In the genomic region with DNA sequence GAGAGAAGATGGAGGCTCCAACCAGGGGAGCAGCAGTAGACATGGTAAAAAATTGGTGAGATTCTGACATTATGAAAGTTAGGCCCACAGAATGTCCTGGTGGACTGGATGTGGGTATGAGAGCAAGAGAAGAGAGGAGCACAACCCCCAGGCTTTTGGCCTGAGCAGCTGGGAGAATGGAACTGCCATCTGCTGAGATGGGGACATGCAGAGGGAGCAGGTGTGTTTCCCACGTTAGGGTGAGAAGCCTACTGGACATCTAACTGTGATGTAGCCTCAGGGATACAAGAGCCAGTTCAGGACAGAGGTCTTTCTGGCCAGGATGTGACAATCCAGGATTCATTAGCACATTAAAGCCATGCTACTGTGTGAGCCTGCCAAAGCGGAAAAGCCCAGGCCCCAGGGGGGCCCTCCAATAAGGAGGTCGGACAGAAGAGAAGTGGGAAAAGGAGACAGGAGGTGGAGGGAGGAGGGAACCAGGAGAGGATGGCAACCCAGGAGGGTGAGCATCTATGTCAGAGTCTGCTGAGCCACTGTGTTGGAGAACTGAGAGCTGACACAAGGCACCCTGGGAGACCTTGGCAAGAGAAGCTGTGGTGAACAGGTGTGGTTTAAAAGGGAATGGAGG, we compare ENCODE assay signal across 13 cellular contexts. TPM values are rescaled to one million over a fixed set of nuclear protein-coding genes. Genes with fewer than 3 reads are reported as not detected.
DNase-seq lines count a peak whose midpoint lies in the region; ATAC-seq and TF ChIP-seq lines count a peak whose summit lies in the region.
"Had no signal": no experiment of that assay in that cellular context is flagged by ENCODE, and none has a peak within 500 bp of the region (broad histone marks: within the 10 kb centered on the region; RNA-seq: fewer than 3 reads in every experiment).

No MANE protein-coding gene starts in this region.

- no peaks in the 10 kb centered on the region for H3K9me3 ChIP-seq in BLaER1
- no peaks in the 10 kb centered on the region; the same call in 1 of the 2 replicates for H3K9me3 ChIP-seq in HUES64 (ENCODE audit: insufficient read depth, low read depth, low read length)
- H3K9me3 ChIP-seq in WERI-Rb-1 (ENCODE audit: severe bottlenecking) = no peaks in the 10 kb centered on the region
- no peaks in the 10 kb centered on the region for H3K9me3 ChIP-seq in right lobe of liver
- no peaks in the 10 kb centered on the region for H3K9me3 ChIP-seq in vagina
- H3K9me3 ChIP-seq: esophagus squamous epithelium had no signal

- H3K4me3 ChIP-seq in BLaER1 (no peak overlapping the region), HUES64 (ENCODE audit: low read length) (no peak overlapping the region), WERI-Rb-1 (ENCODE audit: low read depth, low read length) (no peak overlapping the region), right lobe of liver (no peak overlapping the region), vagina (no peak overlapping the region)
- H3K4me3 ChIP-seq: cardiac muscle cell, esophagus squamous epithelium had no signal

- intact Hi-C loops in right lobe of liver (cut with DNase I) = loop anchor here in 1 of 2 donors (10.0 kb wide), 1 partner anchor 66 kb away; no protein-coding TSS in a partner anchor
- intact Hi-C loops in vagina (cut with DNase I) = no loop called here

- peak overlapping the region; percentile 89 for H3K4me2 ChIP-seq in BLaER1

- H4K20me1 ChIP-seq in BLaER1 = 0 out of 2 replicates have a peak, but pooled peaks cover 11% of the 10 kb centered on the region

- TF ChIP-seq POLR2A in right lobe of liver (IDR thresholded peaks at IDR 0.05) (no peak), vagina (IDR thresholded peaks at IDR 0.05) (no peak)

- H3K27ac ChIP-seq in BLaER1 (no peak overlapping the region), HUES64 (ENCODE audit: low read depth, low read length) (peak overlapping the region; percentile 27), WERI-Rb-1 (peak overlapping the region; percentile 19; the same call in 1 of the 2 replicates), right lobe of liver (peak overlapping the region in 2 of 3 donors; percentile 83 to 95), vagina (no peak overlapping the region)
- H3K27ac ChIP-seq: cardiac muscle cell, RWPE1 had no signal

- TF ChIP-seq CTCF in WERI-Rb-1 (IDR thresholded peaks at IDR 0.05; ENCODE audit: low read depth, low read length) (no peak), right lobe of liver (IDR thresholded peaks at IDR 0.05) (no peak), vagina (IDR thresholded peaks at IDR 0.05) (no peak)

- no peak overlapping the region for H3K9ac ChIP-seq in BLaER1
- no peak overlapping the region for H3K9ac ChIP-seq in HUES64 (ENCODE audit: low read depth, low read length)

- ATAC-seq in right lobe of liver (no peak), HG02885 (IDR thresholded peaks at IDR 0.05; ENCODE audit: poor library complexity, unreplicated experiment) (no peak)

- DNase-seq in WERI-Rb-1 (peak; percentile 37), right lobe of liver (no peak), HUDEP-2 (lab: John Stamatoyannopoulos, UW; ENCODE audit: unreplicated experiment in 76 of 76) (no peak), globus pallidus (ENCODE audit: low spot score) (no peak), vagina (ENCODE audit: extremely low spot score in 2 of 2) (no peak)
- DNase-seq: esophagus squamous epithelium, NCI-H1048 had no signal

- H3K36me3 ChIP-seq in BLaER1 (peaks cover 15% of the 10 kb centered on the region), HUES64 (ENCODE audit: insufficient read depth, low read length) (no peaks in the 10 kb centered on the region), WERI-Rb-1 (0 out of 2 replicates have a peak, but pooled peaks cover 4% of the 10 kb centered on the region), right lobe of liver (peaks cover 0 to 27% (median 4%) of the 10 kb centered on the region in 4 donors), vagina (peaks cover 0 to 4% of the 10 kb centered on the region in 2 donors)
- H3K36me3 ChIP-seq: cardiac muscle cell had no signal

- WGBS in HUES64 = 6% methylated on average over 3 of the region's 3 CpGs
- whole genome bisulfite sequencing in right lobe of liver (ENCODE audit: insufficient coverage, low coverage, low lambda C conversion rate, missing lambda C conversion rate) = 22% methylated on average over 2 of the region's 3 CpGs

- H3K27me3 ChIP-seq in BLaER1 (no peaks in the 10 kb centered on the region), HUES64 (ENCODE audit: insufficient read depth, low read length) (no peaks in the 10 kb centered on the region), WERI-Rb-1 (ENCODE audit: insufficient read depth, low read depth, severe bottlenecking) (no peaks in the 10 kb centered on the region), right lobe of liver (no peaks in the 10 kb centered on the region), vagina (no peaks in the 10 kb centered on the region)
- H3K27me3 ChIP-seq: cardiac muscle cell, esophagus squamous epithelium had no signal

- H3K4me1 ChIP-seq in BLaER1 (peaks cover 24% of the 10 kb centered on the region), HUES64 (ENCODE audit: insufficient read depth, low read length) (peaks cover 47% of the 10 kb centered on the region), right lobe of liver (peaks cover 9 to 94% (median 49%) of the 10 kb centered on the region in 4 donors), vagina (peaks cover 46% of the 10 kb centered on the region)

RNA-seq across cellular contexts. Expression of a gene that starts 10.6 kb away (rescaled TPM):
- 79.3 TPM for polyA plus RNA-seq in HUES64 (2013, experiment 1 of 2)
- polyA plus RNA-seq in HUES64 (2013, experiment 2 of 2) = 90.3 TPM
- total RNA-seq in right lobe of liver = 1,000 to 10,000 TPM in 2 of 6 experiments, 100 to 1,000 TPM in 4; 817 to 1,434 (median 907) TPM
- 88.6 TPM for total RNA-seq in vagina

RNA-seq across cellular contexts. Expression of a gene that starts 34.5 kb away (rescaled TPM):
- not detected for polyA plus RNA-seq in HUES64 (2013, experiment 1 of 2)
- polyA plus RNA-seq in HUES64 (2013, experiment 2 of 2) = not detected
- total RNA-seq in right lobe of liver = not detected
- not detected for total RNA-seq in vagina
- total RNA-seq: cardiac muscle cell, esophagus squamous epithelium, omental fat pad had no signal
- polyA plus RNA-seq: cardiac muscle cell had no signal

Comparison
In these comparisons a context has a peak if more than half of its experiments do, and no peak if none do; other contexts are left out.
1. H3K27ac ChIP-seq: peak in HUES64 (single experiment), WERI-Rb-1 (single experiment) and right lobe of liver (2 of 3); none in BLaER1 (single experiment) and vagina (single experiment).